Comparison of ENCODE assay signal across 10 cellular contexts in the genomic region with DNA sequence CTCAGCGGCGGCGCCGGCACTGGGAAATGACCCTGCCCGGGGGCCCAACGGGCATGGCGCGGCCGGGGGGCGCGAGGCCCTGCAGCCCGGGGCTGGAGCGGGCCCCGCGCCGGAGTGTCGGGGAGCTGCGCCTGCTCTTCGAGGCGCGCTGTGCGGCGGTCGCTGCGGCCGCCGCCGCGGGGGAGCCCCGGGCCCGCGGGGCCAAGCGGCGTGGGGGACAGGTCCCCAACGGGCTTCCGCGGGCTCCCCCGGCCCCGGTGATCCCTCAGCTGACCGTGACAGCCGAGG. TPM values are rescaled to one million over a fixed set of nuclear protein-coding genes. Genes with fewer than 3 reads are reported as not detected.
DNase-seq lines count a peak whose midpoint lies in the region; ATAC-seq and TF ChIP-seq lines count a peak whose summit lies in the region.
"Had no signal": no experiment of that assay in that cellular context is flagged by ENCODE, and none has a peak within 500 bp of the region (broad histone marks: within the 10 kb centered on the region; RNA-seq: fewer than 3 reads in every experiment).

No MANE protein-coding gene starts in this region.

- no peaks in the 10 kb centered on the region for H3K79me2 ChIP-seq in GM23248 (ENCODE audit: insufficient read depth)

- H3K4me3 ChIP-seq in A673 (ENCODE audit: low read depth, low read length, poor library complexity, severe bottlenecking) (peak overlapping the region; percentile 53), GM23248 (peak overlapping the region; percentile 66), lung (peak overlapping the region; percentile 21)

- peak overlapping the region; percentile 27 for H2AFZ ChIP-seq in GM23248

- peaks cover 14% of the 10 kb centered on the region for H3K4me1 ChIP-seq in A673 (ENCODE audit: insufficient read depth, low read length, poor library complexity, severe bottlenecking)
- peaks cover 12% of the 10 kb centered on the region for H3K4me1 ChIP-seq in GM23248 (ENCODE audit: insufficient read depth)
- H3K4me1 ChIP-seq in lung (ENCODE audit: control insufficient read depth in 2 of 2, insufficient read depth in 2 of 2, low read length in 2 of 2) = peaks cover 0 to 15% of the 10 kb centered on the region in 2 donors

- H3K9me3 ChIP-seq in A673 (ENCODE audit: low read depth, low read length, poor library complexity, severe bottlenecking) (no peaks in the 10 kb centered on the region), GM23248 (ENCODE audit: low read depth) (no peaks in the 10 kb centered on the region), lung (ENCODE audit: control insufficient read depth in 2 of 2, insufficient read depth in 1 of 2, low read length in 1 of 2) (no peaks in the 10 kb centered on the region)

- POLR2A ChIA-PET in A673 (lab: Charles Lee; ENCODE audit: low non-redundant PET) = no interaction called here
- POLR2A ChIA-PET in WTC11 (lab: Charles Lee) = no interaction called here

- intact Hi-C loops in A673 (cut with micrococcal nuclease; ENCODE audit: unreplicated experiment) = no loop called here

- H3K9me3 Mint-ChIP-seq in WTC11 = no peaks in the 10 kb centered on the region
- H3K9me3 Mint-ChIP-seq: endodermal cell had no signal

- peaks cover 14% of the 10 kb centered on the region for H3K4me1 Mint-ChIP-seq in WTC11

- WGBS in GM23248 (ENCODE audit: low coverage in 1 of 2, low lambda C conversion rate in 2 of 2, missing lambda C conversion rate in 2 of 2), 2 experiments = 1 to 2% methylated on average over 13 to 27 of the region's 41 CpGs
- 0% methylated on average over 23 to 41 of the region's 41 CpGs for WGBS in lung, 2 donors

- H3K36me3 Mint-ChIP-seq in WTC11 = no peaks in the 10 kb centered on the region

- no peaks in the 10 kb centered on the region for H3K9me2 ChIP-seq in GM23248 (ENCODE audit: insufficient read depth)

- peak overlapping the region; percentile 60 for H3K4me2 ChIP-seq in GM23248 (ENCODE audit: unreplicated experiment)

- H3K27ac Mint-ChIP-seq in WTC11 = no peak overlapping the region
- H3K27ac Mint-ChIP-seq: endodermal cell had no signal

- CTCF ChIA-PET in A673 (lab: Charles Lee) = interaction anchor here (0.5 kb wide), 1 partner anchor 85 kb away, joined by 5 read pairs; no protein-coding TSS in a partner anchor
- CTCF ChIA-PET in WTC11 (lab: Charles Lee) = interaction anchor here (0.6 to 5.1 kb wide), 5 partner anchors 8 to 22 kb away, joined by 3 to 38 read pairs (median 6); no protein-coding TSS in a partner anchor

- in situ Hi-C loops in GM23248 (cut with MboI) = no loop called here

- DNase-seq in A673 (ENCODE audit: low spot score) = no peak
- no peak for DNase-seq in GM23248
- no peak for DNase-seq in WTC11 (ENCODE audit: low spot score)
- no peak for DNase-seq in lung (ENCODE audit: low spot score)
- no peak for DNase-seq in nucleus accumbens (lab: John Stamatoyannopoulos, UW)
- DNase-seq in SIG-M5 (lab: John Stamatoyannopoulos, UW) = no peak
- no peak for DNase-seq in HT-29 (ENCODE audit: low spot score)
- no peak for DNase-seq in DMS53 (lab: John Stamatoyannopoulos, UW)

- H3K9ac ChIP-seq in GM23248 = no peak overlapping the region

- H3F3A ChIP-seq in GM23248 (ENCODE audit: insufficient read depth) = peaks cover 8% of the 10 kb centered on the region; the same call in 1 of the 2 replicates

- peaks cover 83% of the 10 kb centered on the region for H3K27me3 Mint-ChIP-seq in WTC11 (ENCODE audit: low read depth)

- H3K4me3 Mint-ChIP-seq in WTC11 = peak overlapping the region; percentile 51

- H3K36me3 ChIP-seq in A673 (ENCODE audit: insufficient read depth, low read length, poor library complexity, severe bottlenecking) (no peaks in the 10 kb centered on the region), GM23248 (ENCODE audit: low read depth) (no peaks in the 10 kb centered on the region), lung (ENCODE audit: control insufficient read depth in 2 of 2, insufficient read depth in 2 of 2, low read length in 2 of 2) (no peaks in the 10 kb centered on the region)

- H4K20me1 ChIP-seq in GM23248 (ENCODE audit: insufficient read depth) = no peaks in the 10 kb centered on the region

- H3K27ac ChIP-seq in A673 (ENCODE audit: low read depth, low read length, poor library complexity, severe bottlenecking) (no peak overlapping the region), GM23248 (no peak overlapping the region), lung (ENCODE audit: low read depth in 1 of 2, low read length in 1 of 2) (no peak overlapping the region)

- H3K27me3 ChIP-seq in A673 (replicated peaks; ENCODE audit: insufficient read depth, low read depth, low read length, poor library complexity) = no peaks in the 10 kb centered on the region
- peaks cover 9% of the 10 kb centered on the region; the same call in 1 of the 2 replicates for H3K27me3 ChIP-seq in GM23248 (replicated peaks; ENCODE audit: insufficient read depth)
- H3K27me3 ChIP-seq in lung (ENCODE audit: control insufficient read depth, insufficient read depth) = no peaks in the 10 kb centered on the region

- TF ChIP-seq CTCF in A673 (conservative IDR thresholded peaks at IDR 0.05; ENCODE audit: low read depth, low read length) (no peak), WTC11 (IDR thresholded peaks at IDR 0.05) (no peak), lung (IDR thresholded peaks at IDR 0.05; ENCODE audit: control extremely low read depth, extremely low read depth) (no peak)

- ATAC-seq in WTC11 = no peak
- ATAC-seq in lung (ENCODE audit: insufficient read depth, low FRiP score) = no peak

- BruUV-seq in A673 (replicated peaks; lab: Mats Ljungman, UMichigan) = no TSS peak

TF ChIP-seq in WTC11, 78 proteins besides CTCF, POLR2A, EP300 and RAD21 (continues in another document):
- TF ChIP-seq KAT7 (CRISPR knock-in tag; IDR thresholded peaks at IDR 0.05; ENCODE audit: borderline replicate concordance) = no peak
- TF ChIP-seq, protein P1, sequence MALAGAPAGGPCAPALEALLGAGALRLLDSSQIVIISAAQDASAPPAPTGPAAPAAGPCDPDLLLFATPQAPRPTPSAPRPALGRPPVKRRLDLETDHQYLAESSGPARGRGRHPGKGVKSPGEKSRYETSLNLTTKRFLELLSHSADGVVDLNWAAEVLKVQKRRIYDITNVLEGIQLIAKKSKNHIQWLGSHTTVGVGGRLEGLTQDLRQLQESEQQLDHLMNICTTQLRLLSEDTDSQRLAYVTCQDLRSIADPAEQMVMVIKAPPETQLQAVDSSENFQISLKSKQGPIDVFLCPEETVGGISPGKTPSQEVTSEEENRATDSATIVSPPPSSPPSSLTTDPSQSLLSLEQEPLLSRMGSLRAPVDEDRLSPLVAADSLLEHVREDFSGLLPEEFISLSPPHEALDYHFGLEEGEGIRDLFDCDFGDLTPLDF (CRISPR knock-in tag; IDR thresholded peaks at IDR 0.05) = no peak
- TF ChIP-seq, protein P2, sequence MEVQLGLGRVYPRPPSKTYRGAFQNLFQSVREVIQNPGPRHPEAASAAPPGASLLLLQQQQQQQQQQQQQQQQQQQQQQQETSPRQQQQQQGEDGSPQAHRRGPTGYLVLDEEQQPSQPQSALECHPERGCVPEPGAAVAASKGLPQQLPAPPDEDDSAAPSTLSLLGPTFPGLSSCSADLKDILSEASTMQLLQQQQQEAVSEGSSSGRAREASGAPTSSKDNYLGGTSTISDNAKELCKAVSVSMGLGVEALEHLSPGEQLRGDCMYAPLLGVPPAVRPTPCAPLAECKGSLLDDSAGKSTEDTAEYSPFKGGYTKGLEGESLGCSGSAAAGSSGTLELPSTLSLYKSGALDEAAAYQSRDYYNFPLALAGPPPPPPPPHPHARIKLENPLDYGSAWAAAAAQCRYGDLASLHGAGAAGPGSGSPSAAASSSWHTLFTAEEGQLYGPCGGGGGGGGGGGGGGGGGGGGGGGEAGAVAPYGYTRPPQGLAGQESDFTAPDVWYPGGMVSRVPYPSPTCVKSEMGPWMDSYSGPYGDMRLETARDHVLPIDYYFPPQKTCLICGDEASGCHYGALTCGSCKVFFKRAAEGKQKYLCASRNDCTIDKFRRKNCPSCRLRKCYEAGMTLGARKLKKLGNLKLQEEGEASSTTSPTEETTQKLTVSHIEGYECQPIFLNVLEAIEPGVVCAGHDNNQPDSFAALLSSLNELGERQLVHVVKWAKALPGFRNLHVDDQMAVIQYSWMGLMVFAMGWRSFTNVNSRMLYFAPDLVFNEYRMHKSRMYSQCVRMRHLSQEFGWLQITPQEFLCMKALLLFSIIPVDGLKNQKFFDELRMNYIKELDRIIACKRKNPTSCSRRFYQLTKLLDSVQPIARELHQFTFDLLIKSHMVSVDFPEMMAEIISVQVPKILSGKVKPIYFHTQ (CRISPR knock-in tag; IDR thresholded peaks at IDR 0.05) = no peak

RNA-seq across cellular contexts. Expression of a gene that starts 0.2 kb away (rescaled TPM):
- total RNA-seq in A673 (2021) = 4.3 and 5.6 TPM in 2 replicates
- 0.43 and 7.7 TPM in 2 replicates for total RNA-seq in GM23248 (2014; rRNA removed; shearing (Covaris generic))
- polyA plus RNA-seq in GM23248 (2016; fragmentation: Nextera tagmentation; extraction: Ambion mirVana) = 0.14 TPM in 1 of 2 replicates, not detected in the other
- 0.50 to 1.2 TPM (median 0.62 TPM) in 3 replicates for total RNA-seq in WTC11 (2021)
- total RNA-seq in lung = 1 to 10 TPM; 1.9 TPM
- under 1 TPM; 0.35 to 0.57 TPM for polyA plus RNA-seq in lung
- 7.3 and 9.7 TPM in 2 replicates for total RNA-seq in HT-29 (2014; rRNA removed; shearing (Covaris generic))

RNA-seq across cellular contexts. Expression of a gene that starts 19.8 kb away (rescaled TPM):
- total RNA-seq in A673 (2021) (3.8 and 5.4 TPM in 2 replicates), WTC11 (2021) (0.27 to 0.66 TPM (median 0.53 TPM) in 3 replicates), lung (10 to 100 TPM in 1 of 2 donors, 1 to 10 TPM in 1; 1.3 to 10.6 TPM)
- total RNA-seq in GM23248 (2014; rRNA removed; shearing (Covaris generic)) = not detected in 2 replicates
- polyA plus RNA-seq in GM23248 (2016; fragmentation: Nextera tagmentation; extraction: Ambion mirVana) (not detected in 2 replicates), lung (1 to 10 TPM; 4.8 to 7.2 TPM)
- 0.05 TPM in 2 replicates for total RNA-seq in HT-29 (2014; rRNA removed; shearing (Covaris generic))
- total RNA-seq: G401 had no signal

RNA-seq across cellular contexts. Expression of a gene that starts 50.2 kb away (rescaled TPM):
- total RNA-seq in A673 (2021) (68.7 and 69.8 TPM in 2 replicates), WTC11 (2021) (102 to 123 TPM (median 103 TPM) in 3 replicates), lung (10 to 100 TPM; 23.0 to 37.4 TPM)
- total RNA-seq in GM23248 (2014; rRNA removed; shearing (Covaris generic)) = 15.7 and 16.5 TPM in 2 replicates
- polyA plus RNA-seq in GM23248 (2016; fragmentation: Nextera tagmentation; extraction: Ambion mirVana) (10.7 and 11.4 TPM in 2 replicates), lung (10 to 100 TPM; 10.4 TPM)
- total RNA-seq in HT-29 (2014; rRNA removed; shearing (Covaris generic)) = 37.5 and 43.7 TPM in 2 replicates
